8 cellular contexts compared by ENCODE assay signal in genomic region chr13:33251131-33251629, GRCh38. TPM values are rescaled to one million over a fixed set of nuclear protein-coding genes. Genes with fewer than 3 reads are reported as not detected.
A peak's percentile ranks its signal among the peaks of the same experiment; 100 is the strongest.
DNase-seq lines count a peak whose midpoint lies in the region; ATAC-seq and TF ChIP-seq lines count a peak whose summit lies in the region.

No MANE protein-coding gene starts in this region.

- no peak for TF ChIP-seq POLR2A in gastrocnemius medialis (IDR thresholded peaks at IDR 0.05)

- CTCF ChIA-PET in HEK293 (lab: Yijun Ruan, JAX), result interaction anchor here (1.0 kb wide), 1 partner anchor 26 kb away, joined by 3 read pairs; no protein-coding TSS in a partner anchor

- peak; percentile 5 for DNase-seq in GM12864 (ENCODE audit: low read depth)
- DNase-seq in NCI-H2171 treated with DMSO at 0.1 percent for 48 hours (lab: John Stamatoyannopoulos, UW), result peak; percentile 64
- peak; percentile 37 for DNase-seq in epithelial cell of prostate (ENCODE audit: low read depth, low spot score)
- DNase-seq in gastrocnemius medialis, result peak in 1 of 2 donors; percentile 41
- no peak for DNase-seq in activated CD8-positive, alpha-beta memory T cell treated with anti-CD3 and anti-CD28 coated beads, Interleukin-2, amount 50 U/mL, for 4 hours
- no peak for DNase-seq in NCI-H524 treated with DMSO at 0.1 percent for 48 hours (lab: John Stamatoyannopoulos, UW)
- no peak for DNase-seq in activated CD8-positive, alpha-beta memory T cell treated with anti-CD3 and anti-CD28 coated beads, Interleukin-2, amount 50 U/mL, for 48 hours

- no peaks in the 10 kb centered on the region for H3K27me3 ChIP-seq in gastrocnemius medialis

- intact Hi-C loops in gastrocnemius medialis (cut with DNase I; ENCODE audit: low total_unique reads), result no loop called here

- no peaks in the 10 kb centered on the region for H3K36me3 ChIP-seq in HEK293 (ENCODE audit: control insufficient read depth in 2 of 2, insufficient read depth in 1 of 2, low read length in 2 of 2)
- no peaks in the 10 kb centered on the region for H3K36me3 ChIP-seq in gastrocnemius medialis

- no peaks in the 10 kb centered on the region for H3K4me1 ChIP-seq in HEK293 (ENCODE audit: control insufficient read depth, insufficient read depth, low read length)
- peaks cover 19 to 26% of the 10 kb centered on the region in 2 donors for H3K4me1 ChIP-seq in gastrocnemius medialis

- no peak overlapping the region for H3K4me3 ChIP-seq in GM12864 (ENCODE audit: low read depth, low read length)
- no peak overlapping the region for H3K4me3 ChIP-seq in HEK293 (ENCODE audit: low read depth, low read length)
- no peak overlapping the region for H3K4me3 ChIP-seq in gastrocnemius medialis

- in situ Hi-C loops in gastrocnemius medialis (cut with MboI; ENCODE audit: low sequenced_read_pairs in 4 of 4), result no loop called here

- H3K9me3 ChIP-seq in HEK293 (ENCODE audit: control insufficient read depth, insufficient read depth, low read depth, low read length), result no peaks in the 10 kb centered on the region
- no peaks in the 10 kb centered on the region for H3K9me3 ChIP-seq in gastrocnemius medialis

- peak; percentile 43 to 78 for ATAC-seq in gastrocnemius medialis

- TF ChIP-seq CTCF in GM12864 (IDR thresholded peaks at IDR 0.05; ENCODE audit: low read depth, low read length, missing control alignments) (no peak), HEK293 (tag by site-specific recombination; IDR thresholded peaks at IDR 0.05) (no peak), gastrocnemius medialis (IDR thresholded peaks at IDR 0.05 in 4 of 5, conservative IDR thresholded peaks at IDR 0.05 in 1 of 5) (no peak)

- no peak overlapping the region for H3K27ac ChIP-seq in HEK293 (ENCODE audit: extremely low read depth, low read depth, low read length)
- peak overlapping the region; percentile 48 for H3K27ac ChIP-seq in epithelial cell of prostate
- peak overlapping the region; percentile 6 to 64 (median 26) for H3K27ac ChIP-seq in gastrocnemius medialis

- POLR2A ChIA-PET in HEK293 (lab: Yijun Ruan, JAX), result no interaction called here

TF ChIP-seq in HEK293, 187 proteins besides CTCF, POLR2A, EP300 and RAD21:
- TF ChIP-seq ZNF558 (tag by site-specific recombination; IDR thresholded peaks at IDR 0.05), result no peak
- TF ChIP-seq SP7 (tag by site-specific recombination; IDR thresholded peaks at IDR 0.05), result 0 out of 2 replicates have a peak, but pooled peaks have one; percentile 24
- no peak for TF ChIP-seq ZNF837 (tag by site-specific recombination; IDR thresholded peaks at IDR 0.05)
- TF ChIP-seq GLIS1 (tag by site-specific recombination; IDR thresholded peaks at IDR 0.05), result 0 out of 2 replicates have a peak, but pooled peaks have one; percentile 19
- TF ChIP-seq ZNF664 (tag by site-specific recombination; IDR thresholded peaks at IDR 0.05), result no peak
TF ChIP-seq in HEK293: peak in this region for 2.

RNA-seq across cellular contexts. Expression of gene STARD13, which starts 34.4 kb away (rescaled TPM):
- 10 to 100 TPM in 2 of 4 donors, 1 to 10 TPM in 2; 7.7 to 19.3 (median 12.0) TPM for total RNA-seq in gastrocnemius medialis

Comparison
In these comparisons a context has a peak if more than half of its experiments do, and no peak if none do; other contexts are left out.
1. DNase-seq: peak in GM12864 (single experiment), NCI-H2171 treated with DMSO at 0.1 percent for 48 hours (single experiment) and epithelial cell of prostate (single experiment); none in activated CD8-positive, alpha-beta memory T cell treated with anti-CD3 and anti-CD28 coated beads, Interleukin-2, amount 50 U/mL, for 4 hours (single experiment), NCI-H524 treated with DMSO at 0.1 percent for 48 hours (single experiment) and activated CD8-positive, alpha-beta memory T cell treated with anti-CD3 and anti-CD28 coated beads, Interleukin-2, amount 50 U/mL, for 48 hours (single experiment).